In genomic region chr11:75105462-75105925, GRCh38 we compare ENCODE assay signal across 16 cellular contexts. TPM values are rescaled to one million over a fixed set of nuclear protein-coding genes. Genes with fewer than 3 reads are reported as not detected.
DNase-seq lines count a peak whose midpoint lies in the region; ATAC-seq and TF ChIP-seq lines count a peak whose summit lies in the region.
"Had no signal": no experiment of that assay in that cellular context is flagged by ENCODE, and none has a peak within 500 bp of the region (broad histone marks: within the 10 kb centered on the region; RNA-seq: fewer than 3 reads in every experiment).

No MANE protein-coding gene starts in this region.

- DNase-seq in ELR (ENCODE audit: low read depth) (peak; percentile 28), NCI-H146 (lab: John Stamatoyannopoulos, UW) (peak; percentile 21), SW480 (ENCODE audit: low spot score) (peak; percentile 69), lung microvascular endothelial cell (ENCODE audit: low read depth in 2 of 2) (peak; percentile 7 to 38), GM03348 (ENCODE audit: low spot score) (no peak), glutamatergic neuron (no peak), Right ventricle myocardium superior (no peak)
- DNase-seq: activated naive CD8-positive, alpha-beta T cell treated with anti-CD3 and anti-CD28 coated beads for 36 hours; kidney glomerular epithelial cell had no signal

- H3K4me3 Mint-ChIP-seq in glutamatergic neuron (ENCODE audit: unreplicated experiment): no peak overlapping the region
- H3K4me3 Mint-ChIP-seq: activated naive CD8-positive, alpha-beta T cell treated with anti-CD3 and anti-CD28 coated beads for 36 hours; natural killer cell treated with Interleukin-12 subunit alpha and Interleukin-12 subunit beta and Interleukin-15 and Interleukin-18, amount 100 ng/mL, for 72 hours; T-helper 2 cell treated with Interferon-gamma antibody and Interleukin-4, amounts not matched to agents 5 μg/mL and 100 μg/mL, for 36 hours had no signal

- TF ChIP-seq CTCF in glutamatergic neuron (IDR thresholded peaks at IDR 0.05; ENCODE audit: partially characterized antibody, unreplicated experiment): no peak

- H3K36me3 Mint-ChIP-seq in glutamatergic neuron (ENCODE audit: unreplicated experiment): no peaks in the 10 kb centered on the region
- H3K36me3 Mint-ChIP-seq: activated naive CD8-positive, alpha-beta T cell treated with anti-CD3 and anti-CD28 coated beads for 36 hours; natural killer cell treated with Interleukin-12 subunit alpha and Interleukin-12 subunit beta and Interleukin-15 and Interleukin-18, amount 100 ng/mL, for 72 hours had no signal

- H3K27ac Mint-ChIP-seq in glutamatergic neuron (ENCODE audit: unreplicated experiment): no peak overlapping the region
- H3K27ac Mint-ChIP-seq: activated naive CD8-positive, alpha-beta T cell treated with anti-CD3 and anti-CD28 coated beads for 36 hours; natural killer cell treated with Interleukin-12 subunit alpha and Interleukin-12 subunit beta and Interleukin-15 and Interleukin-18, amount 100 ng/mL, for 72 hours; T-helper 2 cell treated with Interferon-gamma antibody and Interleukin-4, amounts not matched to agents 5 μg/mL and 100 μg/mL, for 36 hours had no signal

- no peak for ATAC-seq in Right ventricle myocardium superior (ENCODE audit: poor library complexity)
- ATAC-seq in GM21381 (IDR thresholded peaks at IDR 0.05; ENCODE audit: unreplicated experiment): no peak
- ATAC-seq: natural killer cell treated with Interleukin-12 subunit alpha and Interleukin-12 subunit beta and Interleukin-15 and Interleukin-18, amount 100 ng/mL, for 72 hours had no signal

- intact Hi-C loops in Right ventricle myocardium superior (cut with DNase I): no loop called here

- no peaks in the 10 kb centered on the region for H3K9me3 Mint-ChIP-seq in glutamatergic neuron (ENCODE audit: unreplicated experiment)
- H3K9me3 Mint-ChIP-seq: natural killer cell treated with Interleukin-12 subunit alpha and Interleukin-12 subunit beta and Interleukin-15 and Interleukin-18, amount 100 ng/mL, for 72 hours; T-helper 2 cell treated with Interferon-gamma antibody and Interleukin-4, amounts not matched to agents 5 μg/mL and 100 μg/mL, for 36 hours had no signal

- H3K27me3 Mint-ChIP-seq in glutamatergic neuron (ENCODE audit: unreplicated experiment): peaks cover 2% of the 10 kb centered on the region

- no peaks in the 10 kb centered on the region for H3K4me1 Mint-ChIP-seq in glutamatergic neuron (ENCODE audit: low read depth, unreplicated experiment)

RNA-seq across cellular contexts. Expression of gene OR2AT4, which starts 8.8 kb away (rescaled TPM):
- total RNA-seq in lung microvascular endothelial cell: not detected in 2 replicates
- not detected for total RNA-seq in glutamatergic neuron (ENCODE audit: unreplicated experiment)
- total RNA-seq in Right ventricle myocardium superior: not detected
- total RNA-seq: activated CD8-positive, alpha-beta memory T cell treated with anti-CD3 and anti-CD28 coated beads for 36 hours; activated naive CD8-positive, alpha-beta T cell treated with anti-CD3 and anti-CD28 coated beads for 36 hours; fibroblast of lung; natural killer cell treated with Interleukin-12 subunit alpha and Interleukin-12 subunit beta and Interleukin-15 and Interleukin-18, amount 100 ng/mL, for 72 hours; skeletal muscle tissue; thoracic aorta had no signal

RNA-seq across cellular contexts. Expression of gene SLCO2B1, which starts 45.4 kb away (rescaled TPM):
- total RNA-seq in lung microvascular endothelial cell (1.7 and 10.7 TPM in 2 replicates), glutamatergic neuron (ENCODE audit: unreplicated experiment) (not detected), Right ventricle myocardium superior (28.2 TPM)
- total RNA-seq: activated CD8-positive, alpha-beta memory T cell treated with anti-CD3 and anti-CD28 coated beads for 36 hours; activated naive CD8-positive, alpha-beta T cell treated with anti-CD3 and anti-CD28 coated beads for 36 hours; fibroblast of lung had no signal

Comparison
In these comparisons a context has a peak if more than half of its experiments do, and no peak if none do; other contexts are left out.
1. DNase-seq: peak in ELR (single experiment), NCI-H146 (single experiment), SW480 (single experiment) and lung microvascular endothelial cell (2 of 2); none in GM03348 (single experiment), glutamatergic neuron (single experiment) and Right ventricle myocardium superior (single experiment).